Comparison of ENCODE assay signal across 18 cellular contexts in genomic region chr4:156420557-156420956, GRCh38.
DNase-seq lines count a peak whose midpoint lies in the region; ATAC-seq, FAIRE-seq and TF ChIP-seq lines count a peak whose summit lies in the region.
"Had no signal": no experiment of that assay in that cellular context is flagged by ENCODE, and none has a peak within 500 bp of the region (broad histone marks: within the 10 kb centered on the region; RNA-seq: fewer than 3 reads in every experiment).

No MANE protein-coding gene starts in this region.

- no peak for TF ChIP-seq CTCF in AG10803 (conservative IDR thresholded peaks at IDR 0.05; ENCODE audit: low read length)
- TF ChIP-seq CTCF in fibroblast of mammary gland (conservative IDR thresholded peaks at IDR 0.05; ENCODE audit: control insufficient read depth, insufficient read depth, low read depth, low read length), result no peak
- TF ChIP-seq CTCF in D721Med (IDR thresholded peaks at IDR 0.05; ENCODE audit: insufficient read depth, missing control alignments), result no peak

- FAIRE-seq in D721Med (lab: Jason Lieb, UNC), result no peak

- H3K4me3 ChIP-seq in AG10803 (ENCODE audit: low read length), result no peak overlapping the region
- H3K4me3 ChIP-seq in fibroblast of mammary gland (ENCODE audit: control insufficient read depth, low read depth, low read length), result no peak overlapping the region

- ATAC-seq in HG02798 (IDR thresholded peaks at IDR 0.05; ENCODE audit: poor library complexity, unreplicated experiment), result no peak

- DNase-seq in AG10803 (ENCODE audit: low read depth) (peak; percentile 48), NCI-H226 (peak; percentile 6), fibroblast of mammary gland (ENCODE audit: low read depth) (peak; percentile 53), renal cortical epithelial cell (ENCODE audit: low read depth) (peak; percentile 11), hypothalamus (lab: John Stamatoyannopoulos, UW) (no peak), NCI-H69 (lab: John Stamatoyannopoulos, UW) (no peak), D721Med (ENCODE audit: insufficient read length, low spot score) (no peak)
- DNase-seq: Calu3; CD4-positive, alpha-beta T cell; DMS79 treated with DMSO at 0.1 percent for 48 hours; GDM1; GOT3; MM.1S; NCI-H1105 treated with DMSO at 0.1 percent for 48 hours; NCI-H187 treated with DMSO at 0.1 percent for 48 hours; NCI-H82; SHP77 treated with DMSO at 0.1 percent for 48 hours had no signal

Comparison
In these comparisons a context has a peak if more than half of its experiments do, and no peak if none do; other contexts are left out.
1. DNase-seq: peak in AG10803 (single experiment), NCI-H226 (single experiment), fibroblast of mammary gland (single experiment) and renal cortical epithelial cell (single experiment); none in hypothalamus (0 of 51), NCI-H69 (single experiment) and D721Med (single experiment).